ENCODE assay signal across 23 cellular contexts in the genomic region with DNA sequence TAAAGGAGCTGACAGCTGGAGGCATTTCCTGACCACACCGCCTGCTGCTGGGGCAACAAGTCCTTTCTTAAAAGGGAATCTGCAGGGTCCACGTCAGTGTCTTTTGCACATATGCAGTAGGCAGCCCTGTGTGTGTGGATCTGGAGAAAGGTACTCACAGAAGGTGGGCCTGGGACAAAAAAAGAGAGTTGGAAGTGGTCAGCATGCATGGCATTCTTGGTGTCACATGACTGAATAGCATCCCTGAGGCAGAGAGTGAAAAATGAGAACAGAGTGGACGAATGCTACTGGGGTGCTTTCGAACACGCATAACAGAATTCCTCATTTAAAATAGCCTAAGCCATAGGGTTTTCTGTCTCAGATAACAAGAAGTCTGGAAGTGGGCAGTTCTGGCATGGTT.
"Had no signal": no experiment of that assay in that cellular context is flagged by ENCODE, and none has a peak within 500 bp of the region (broad histone marks: within the 10 kb centered on the region; RNA-seq: fewer than 3 reads in every experiment).

No MANE protein-coding gene starts in this region.

- H3K9me3 ChIP-seq: colonic mucosa, esophagus squamous epithelium, gastroesophageal sphincter, ovary, prostate gland, right lobe of liver, thoracic aorta, transverse colon had no signal

- FAIRE-seq: kidney had no signal

- H3K4me1 ChIP-seq: colonic mucosa, esophagus squamous epithelium, gastroesophageal sphincter, prostate gland, right lobe of liver, stomach, transverse colon had no signal

- H3K4me3 Mint-ChIP-seq: immature natural killer cell; naive thymus-derived CD4-positive, alpha-beta T cell had no signal

- H3K36me3 Mint-ChIP-seq: immature natural killer cell had no signal

- H3K27ac Mint-ChIP-seq: immature natural killer cell; naive thymus-derived CD4-positive, alpha-beta T cell had no signal

- H3K36me3 ChIP-seq: colonic mucosa, esophagus squamous epithelium, gastroesophageal sphincter, ovary, prostate gland, right lobe of liver, stomach, thoracic aorta, transverse colon had no signal

- H3K27ac ChIP-seq: colonic mucosa, esophagus squamous epithelium, gastroesophageal sphincter, ovary, prostate gland, right lobe of liver, stomach, thoracic aorta, transverse colon had no signal

- H3K4me3 ChIP-seq: colonic mucosa, esophagus squamous epithelium, gastroesophageal sphincter, ovary, prostate gland, right lobe of liver, stomach, thoracic aorta, transverse colon had no signal

- H3K4me1 Mint-ChIP-seq: immature natural killer cell; naive thymus-derived CD4-positive, alpha-beta T cell had no signal

- H3K27me3 ChIP-seq: colonic mucosa, esophagus squamous epithelium, gastroesophageal sphincter, ovary, right lobe of liver, stomach, transverse colon had no signal

- DNase-seq: cerebellar nuclear complex; colonic mucosa; dermis blood vessel endothelial cell; esophagus squamous epithelium; foreskin fibroblast; glutamatergic neuron; immature natural killer cell; kidney; left cardiac atrium; naive thymus-derived CD4-positive, alpha-beta T cell; nucleus accumbens; ovary; retina; right lobe of liver; stimulated activated CD4-positive, alpha-beta T cell treated with anti-CD3 and anti-CD28 coated beads, Interleukin-2, amount 100 ng/mL, for 24 hours; stimulated activated CD4-positive, alpha-beta T cell treated with anti-CD3 and anti-CD28 coated beads, Interleukin-4, amount 100 ng/mL, for 4 hours; stimulated activated naive CD4-positive, alpha-beta T cell; stomach; substantia nigra; transverse colon had no signal
